In genomic region chr5:10248378-10249260, GRCh38 we compare ENCODE assay signal across 1 cellular context.
TF ChIP-seq lines count a peak whose summit lies in the region.

No MANE protein-coding gene starts in this region.

TF ChIP-seq in HCT116, 20 proteins besides CTCF, POLR2A, EP300 and RAD21 (continued from another document):
- TF ChIP-seq REST (IDR thresholded peaks at IDR 0.05; ENCODE audit: low read depth) = no peak
